1 cellular context compared by ENCODE assay signal in genomic region chr1:61110587-61110986, GRCh38.
TF ChIP-seq lines count a peak whose summit lies in the region.

No MANE protein-coding gene starts in this region.

TF ChIP-seq in GM23338, 12 proteins besides CTCF, POLR2A, EP300 and RAD21 (continued from another document):
- no peak for TF ChIP-seq REST (IDR thresholded peaks at IDR 0.05; ENCODE audit: unreplicated experiment)
- no peak for TF ChIP-seq NANOG (IDR thresholded peaks at IDR 0.05; ENCODE audit: borderline replicate concordance)
- TF ChIP-seq CREB1 (CRISPR knock-in tag; IDR thresholded peaks at IDR 0.05; ENCODE audit: low read depth): no peak
- no peak for TF ChIP-seq STAT1 (IDR thresholded peaks at IDR 0.05; ENCODE audit: unreplicated experiment)
- TF ChIP-seq ZNF114 (CRISPR knock-in tag; IDR thresholded peaks at IDR 0.05): no peak
- TF ChIP-seq ZNF462 (CRISPR knock-in tag; IDR thresholded peaks at IDR 0.05): no peak
- TF ChIP-seq POLR2AphosphoS5 (IDR thresholded peaks at IDR 0.05; ENCODE audit: low read depth): no peak
